ENCODE assay signal across 25 cellular contexts in genomic region chr10:30728127-30728526, GRCh38.
"Had no signal": no experiment of that assay in that cellular context is flagged by ENCODE, and none has a peak within 500 bp of the region (broad histone marks: within the 10 kb centered on the region; RNA-seq: fewer than 3 reads in every experiment).

No MANE protein-coding gene starts in this region.

- H3K27ac ChIP-seq: colonic mucosa, epithelial cell of prostate, heart right ventricle, left lung, neural progenitor cell, psoas muscle, tibial artery had no signal

- H3K27me3 ChIP-seq: colonic mucosa, heart right ventricle, left lung, neural progenitor cell, sigmoid colon, stomach, tibial artery had no signal

- FAIRE-seq: islet of Langerhans had no signal

- H3K4me1 ChIP-seq: colonic mucosa, neural progenitor cell, psoas muscle had no signal

- H3K9ac ChIP-seq: neural progenitor cell had no signal

- ATAC-seq: esophagus mucosa; heart right ventricle; left cardiac atrium; left lung; naive thymus-derived CD4-positive, alpha-beta T cell; psoas muscle; stimulated activated effector memory CD8-positive, alpha-beta T cell treated with anti-CD3 and anti-CD28 coated beads, Interleukin-12 subunit alpha, Interleukin-12 subunit beta, amount 100 ng/mL, for 72 hours had no signal

- H3K36me3 ChIP-seq: colonic mucosa, heart right ventricle, left lung, neural progenitor cell, sigmoid colon, stomach, tibial artery had no signal

- H3K4me2 ChIP-seq: neural progenitor cell had no signal

- H3K4me3 ChIP-seq: colonic mucosa, heart right ventricle, left lung, neural progenitor cell, psoas muscle, sigmoid colon, stomach, tibial artery had no signal

- H3K9me3 ChIP-seq: colonic mucosa, heart right ventricle, left lung, psoas muscle, stomach, tibial artery had no signal

- DNase-seq: colonic mucosa; effector CD8-positive, alpha-beta T cell; endodermal cell; foreskin melanocyte; glutamatergic neuron; heart right ventricle; hippocampal formation; left cardiac atrium; left lung; mesendoderm; midbrain; naive thymus-derived CD4-positive, alpha-beta T cell; psoas muscle; right cardiac atrium; sigmoid colon; stimulated activated CD4-positive, alpha-beta T cell treated with anti-CD3 and anti-CD28 coated beads, Interleukin-2, amount 100 ng/mL, for 24 hours; stimulated activated CD4-positive, alpha-beta T cell treated with anti-CD3 and anti-CD28 coated beads, Interleukin-4, amount 100 ng/mL, for 24 hours; stimulated activated naive CD4-positive, alpha-beta T cell treated with Interleukin-2 at 50 U/mL for 16 hours; stomach; tibial artery had no signal
